In the genomic region with DNA sequence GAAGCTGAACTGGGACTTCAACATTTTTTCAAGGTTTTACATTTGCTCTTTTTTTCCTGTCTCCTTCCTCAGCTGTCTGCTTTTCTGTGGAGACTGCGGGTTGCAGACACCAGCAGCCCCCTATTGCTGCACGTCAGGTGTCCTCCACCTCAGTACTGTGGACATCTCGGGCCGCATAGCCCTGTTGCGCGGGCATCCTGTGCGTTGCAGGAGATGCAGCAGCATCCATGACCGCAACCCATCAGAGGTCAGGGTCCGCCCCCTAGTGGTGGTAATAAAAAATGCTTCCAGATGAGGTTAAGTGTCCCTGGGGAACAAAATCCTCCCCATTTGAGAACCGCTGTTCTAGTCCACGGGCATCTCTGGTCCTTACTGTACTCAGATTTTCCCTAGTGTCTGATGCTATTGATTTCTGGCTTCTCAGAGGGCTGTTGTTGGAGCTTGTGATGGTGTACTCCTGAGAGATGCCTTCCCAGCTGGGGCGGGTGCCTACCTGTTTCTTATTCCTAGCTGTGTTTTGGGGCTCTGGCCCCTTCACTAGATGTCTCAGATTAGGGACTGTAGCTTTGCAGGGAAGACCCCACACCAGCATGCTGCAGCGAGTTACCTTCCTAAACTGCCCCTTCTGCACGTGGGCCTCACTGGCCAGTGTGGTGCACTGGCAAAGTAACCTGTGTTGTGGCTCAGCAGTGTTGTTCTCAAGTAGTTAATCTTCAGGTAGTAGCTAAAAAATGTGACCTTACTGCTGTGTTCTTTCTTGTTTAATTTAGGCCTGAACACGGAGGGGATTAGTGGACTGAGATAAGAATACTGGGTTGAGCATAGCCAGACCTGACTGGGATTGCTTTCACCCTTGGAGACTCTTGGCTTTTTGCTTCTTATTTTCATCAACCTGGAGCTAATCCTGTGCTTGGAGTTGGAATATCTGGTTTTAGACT, we compare ENCODE assay signal across 1 cellular context.
TF ChIP-seq lines count a peak whose summit lies in the region.

No MANE protein-coding gene starts in this region.

TF ChIP-seq in GM12878, 131 proteins besides CTCF, POLR2A, EP300 and RAD21 (continued from another document):
- TF ChIP-seq, protein P1, sequence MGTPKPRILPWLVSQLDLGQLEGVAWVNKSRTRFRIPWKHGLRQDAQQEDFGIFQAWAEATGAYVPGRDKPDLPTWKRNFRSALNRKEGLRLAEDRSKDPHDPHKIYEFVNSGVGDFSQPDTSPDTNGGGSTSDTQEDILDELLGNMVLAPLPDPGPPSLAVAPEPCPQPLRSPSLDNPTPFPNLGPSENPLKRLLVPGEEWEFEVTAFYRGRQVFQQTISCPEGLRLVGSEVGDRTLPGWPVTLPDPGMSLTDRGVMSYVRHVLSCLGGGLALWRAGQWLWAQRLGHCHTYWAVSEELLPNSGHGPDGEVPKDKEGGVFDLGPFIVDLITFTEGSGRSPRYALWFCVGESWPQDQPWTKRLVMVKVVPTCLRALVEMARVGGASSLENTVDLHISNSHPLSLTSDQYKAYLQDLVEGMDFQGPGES (IDR thresholded peaks at IDR 0.05): no peak
- TF ChIP-seq CHD2 (IDR thresholded peaks at IDR 0.05; ENCODE audit: borderline replicate concordance, low read depth, low read length) (no peak), HDGF (IDR thresholded peaks at IDR 0.05) (no peak), KLF5 (IDR thresholded peaks at IDR 0.05; ENCODE audit: partially characterized antibody) (no peak), ZZZ3 (IDR thresholded peaks at IDR 0.05; ENCODE audit: control insufficient read depth, insufficient read length, low read depth) (no peak), PML (IDR thresholded peaks at IDR 0.05; ENCODE audit: low read length) (no peak), JUNB (IDR thresholded peaks at IDR 0.05) (no peak), RB1 (IDR thresholded peaks at IDR 0.05; ENCODE audit: borderline replicate concordance) (peak; percentile 60; the same call in 1 of the 2 replicates), YY1 (IDR thresholded peaks at IDR 0.05; ENCODE audit: low read depth, low read length) (peak; percentile 82), GABPA (IDR thresholded peaks at IDR 0.05; ENCODE audit: low read depth) (no peak), GATAD2B (conservative IDR thresholded peaks at IDR 0.05; ENCODE audit: low read depth) (no peak), TCF3 (IDR thresholded peaks at IDR 0.05; ENCODE audit: borderline replicate concordance, insufficient read depth, low read depth, low read length) (no peak), CBX3 (IDR thresholded peaks at IDR 0.05; ENCODE audit: borderline replicate concordance, low read depth) (no peak), CREM (IDR thresholded peaks at IDR 0.05; ENCODE audit: low read depth) (no peak), ZNF207 (IDR thresholded peaks at IDR 0.05; ENCODE audit: borderline replicate concordance) (peak; percentile 57; the same call in 1 of the 2 replicates), ETV6 (conservative IDR thresholded peaks at IDR 0.05 in 1 of 2, IDR thresholded peaks at IDR 0.05 in 1 of 2; ENCODE audit: borderline replicate concordance in 1 of 2, low read depth in 1 of 2) (no peak), NFXL1 (IDR thresholded peaks at IDR 0.05; ENCODE audit: borderline replicate concordance) (no peak), NR2F1 (conservative IDR thresholded peaks at IDR 0.05) (peak; percentile 81), KAT2A (conservative IDR thresholded peaks at IDR 0.05; ENCODE audit: control insufficient read depth, low read depth, low read length) (no peak), POU2F2 (IDR thresholded peaks at IDR 0.05; ENCODE audit: borderline replicate concordance, low read depth, low read length) (no peak), NBN (IDR thresholded peaks at IDR 0.05) (no peak), SMC3 (IDR thresholded peaks at IDR 0.05; ENCODE audit: borderline replicate concordance, low read length) (peak; percentile 76), RBBP5 (conservative IDR thresholded peaks at IDR 0.05) (no peak), FOXM1 (IDR thresholded peaks at IDR 0.05; ENCODE audit: low read depth, low read length) (no peak), RAD51 (IDR thresholded peaks at IDR 0.05) (no peak), RCOR1 (conservative IDR thresholded peaks at IDR 0.05; ENCODE audit: low read depth, low read length) (no peak), NRF1 (conservative IDR thresholded peaks at IDR 0.05; ENCODE audit: low read depth, low read length) (0 out of 2 replicates have a peak, but pooled peaks have one; percentile 2), NR2C1 (IDR thresholded peaks at IDR 0.05) (no peak), SMAD5 (IDR thresholded peaks at IDR 0.05; ENCODE audit: low read depth) (no peak)
- TF ChIP-seq, protein P2, sequence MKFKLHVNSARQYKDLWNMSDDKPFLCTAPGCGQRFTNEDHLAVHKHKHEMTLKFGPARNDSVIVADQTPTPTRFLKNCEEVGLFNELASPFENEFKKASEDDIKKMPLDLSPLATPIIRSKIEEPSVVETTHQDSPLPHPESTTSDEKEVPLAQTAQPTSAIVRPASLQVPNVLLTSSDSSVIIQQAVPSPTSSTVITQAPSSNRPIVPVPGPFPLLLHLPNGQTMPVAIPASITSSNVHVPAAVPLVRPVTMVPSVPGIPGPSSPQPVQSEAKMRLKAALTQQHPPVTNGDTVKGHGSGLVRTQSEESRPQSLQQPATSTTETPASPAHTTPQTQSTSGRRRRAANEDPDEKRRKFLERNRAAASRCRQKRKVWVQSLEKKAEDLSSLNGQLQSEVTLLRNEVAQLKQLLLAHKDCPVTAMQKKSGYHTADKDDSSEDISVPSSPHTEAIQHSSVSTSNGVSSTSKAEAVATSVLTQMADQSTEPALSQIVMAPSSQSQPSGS (IDR thresholded peaks at IDR 0.05; ENCODE audit: low read length): no peak
- TF ChIP-seq, protein P3, sequence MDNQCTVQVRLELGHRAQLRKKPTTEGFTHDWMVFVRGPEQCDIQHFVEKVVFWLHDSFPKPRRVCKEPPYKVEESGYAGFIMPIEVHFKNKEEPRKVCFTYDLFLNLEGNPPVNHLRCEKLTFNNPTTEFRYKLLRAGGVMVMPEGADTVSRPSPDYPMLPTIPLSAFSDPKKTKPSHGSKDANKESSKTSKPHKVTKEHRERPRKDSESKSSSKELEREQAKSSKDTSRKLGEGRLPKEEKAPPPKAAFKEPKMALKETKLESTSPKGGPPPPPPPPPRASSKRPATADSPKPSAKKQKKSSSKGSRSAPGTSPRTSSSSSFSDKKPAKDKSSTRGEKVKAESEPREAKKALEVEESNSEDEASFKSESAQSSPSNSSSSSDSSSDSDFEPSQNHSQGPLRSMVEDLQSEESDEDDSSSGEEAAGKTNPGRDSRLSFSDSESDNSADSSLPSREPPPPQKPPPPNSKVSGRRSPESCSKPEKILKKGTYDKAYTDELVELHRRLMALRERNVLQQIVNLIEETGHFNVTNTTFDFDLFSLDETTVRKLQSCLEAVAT (IDR thresholded peaks at IDR 0.05): no peak
- TF ChIP-seq, protein P4, sequence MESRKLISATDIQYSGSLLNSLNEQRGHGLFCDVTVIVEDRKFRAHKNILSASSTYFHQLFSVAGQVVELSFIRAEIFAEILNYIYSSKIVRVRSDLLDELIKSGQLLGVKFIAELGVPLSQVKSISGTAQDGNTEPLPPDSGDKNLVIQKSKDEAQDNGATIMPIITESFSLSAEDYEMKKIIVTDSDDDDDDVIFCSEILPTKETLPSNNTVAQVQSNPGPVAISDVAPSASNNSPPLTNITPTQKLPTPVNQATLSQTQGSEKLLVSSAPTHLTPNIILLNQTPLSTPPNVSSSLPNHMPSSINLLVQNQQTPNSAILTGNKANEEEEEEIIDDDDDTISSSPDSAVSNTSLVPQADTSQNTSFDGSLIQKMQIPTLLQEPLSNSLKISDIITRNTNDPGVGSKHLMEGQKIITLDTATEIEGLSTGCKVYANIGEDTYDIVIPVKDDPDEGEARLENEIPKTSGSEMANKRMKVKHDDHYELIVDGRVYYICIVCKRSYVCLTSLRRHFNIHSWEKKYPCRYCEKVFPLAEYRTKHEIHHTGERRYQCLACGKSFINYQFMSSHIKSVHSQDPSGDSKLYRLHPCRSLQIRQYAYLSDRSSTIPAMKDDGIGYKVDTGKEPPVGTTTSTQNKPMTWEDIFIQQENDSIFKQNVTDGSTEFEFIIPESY (IDR thresholded peaks at IDR 0.05): no peak
